In the genomic region with DNA sequence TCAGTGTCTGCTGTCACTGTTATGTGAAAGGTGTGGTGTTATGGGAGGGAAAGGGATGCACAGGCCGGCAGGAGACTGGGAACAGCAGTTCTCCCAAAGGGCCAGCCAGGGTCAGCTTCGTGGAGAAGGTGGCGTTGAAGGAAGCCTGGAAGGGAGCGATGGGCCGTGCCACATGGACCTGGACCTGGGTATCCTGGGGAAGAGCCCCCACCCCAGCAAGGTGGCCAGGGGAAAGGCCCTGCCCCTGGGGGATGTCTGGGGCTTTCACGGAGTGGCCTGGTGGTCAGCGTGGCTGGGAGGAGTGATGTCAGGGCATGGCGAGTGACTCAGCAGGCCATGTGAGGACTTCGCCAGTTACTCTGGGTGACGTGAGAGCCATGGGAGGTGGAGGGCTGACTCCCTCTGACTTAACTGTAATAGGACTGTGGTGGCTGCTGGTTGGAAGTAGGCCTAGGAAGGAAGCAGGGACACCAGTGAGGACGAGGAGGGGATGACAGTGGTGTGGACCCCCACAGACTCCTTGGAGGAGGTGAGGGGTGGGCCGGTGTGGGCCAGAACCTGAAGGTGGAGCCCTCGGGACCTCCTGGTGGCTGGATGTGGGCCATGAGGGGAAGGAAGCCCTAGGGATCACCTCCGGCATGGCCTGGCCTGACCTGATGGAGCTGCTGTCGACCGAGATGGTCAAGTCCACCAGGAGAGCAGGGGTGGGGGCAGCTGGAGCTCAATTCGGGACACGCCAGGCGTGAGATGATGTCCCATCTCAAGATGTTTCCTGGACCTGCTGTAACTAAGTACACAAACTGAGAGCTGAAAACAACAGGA, we compare ENCODE assay signal across 31 cellular contexts. TPM values are rescaled to one million over a fixed set of nuclear protein-coding genes. Genes with fewer than 3 reads are reported as not detected.
A peak's percentile ranks its signal among the peaks of the same experiment; 100 is the strongest.
DNase-seq lines count a peak whose midpoint lies in the region; ATAC-seq, FAIRE-seq and TF ChIP-seq lines count a peak whose summit lies in the region.
"Had no signal": no experiment of that assay in that cellular context is flagged by ENCODE, and none has a peak within 500 bp of the region (broad histone marks: within the 10 kb centered on the region; RNA-seq: fewer than 3 reads in every experiment).

No MANE protein-coding gene starts in this region.

- no peak for TF ChIP-seq RAD21 in K562 (CRISPR knock-in tag; conservative IDR thresholded peaks at IDR 0.05 in 1 of 2, IDR thresholded peaks at IDR 0.05 in 1 of 2)

- TF ChIP-seq POLR2A in K562 (conservative IDR thresholded peaks at IDR 0.05): no peak

- BruUV-seq in K562 (replicated peaks; lab: Mats Ljungman, UMichigan): no TSS peak

- H3K4me3 Mint-ChIP-seq in activated naive CD8-positive, alpha-beta T cell treated with anti-CD3 and anti-CD28 coated beads for 36 hours: no peak overlapping the region
- H3K4me3 Mint-ChIP-seq in activated naive CD8-positive, alpha-beta T cell treated with anti-CD3 and anti-CD28 coated beads, Interleukin-2, amount 50 U/mL, for 24 hours: no peak overlapping the region
- no peak overlapping the region for H3K4me3 Mint-ChIP-seq in immature natural killer cell
- H3K4me3 Mint-ChIP-seq: activated CD4-positive, alpha-beta memory T cell treated with anti-CD3 and anti-CD28 coated beads, Interleukin-2, amount 10 ng/mL, durations not matched to agents 7 days and 5 days; CD14-positive monocyte; memory B cell; T-helper 1 cell treated with Interleukin-12 subunit alpha and Interleukin-12 subunit beta and Interleukin-4 antibody, amounts not matched to agents 30 μg/mL and 1 μg/mL, for 36 hours had no signal

- no peak for DNase-seq in activated naive CD8-positive, alpha-beta T cell treated with anti-CD3 and anti-CD28 coated beads for 36 hours
- no peak for DNase-seq in activated naive CD8-positive, alpha-beta T cell treated with anti-CD3 and anti-CD28 coated beads, Interleukin-2, amount 50 U/mL, for 24 hours
- DNase-seq in K562 (ENCODE audit: extremely low read depth in 1 of 4, low spot score in 3 of 4) (peak in 1 of 4 experiments; percentile 18), lower lobe of right lung (no peak), upper lobe of right lung (no peak), immature natural killer cell (no peak), DMS114 treated with DMSO at 0.1 percent for 48 hours (lab: John Stamatoyannopoulos, UW; ENCODE audit: unreplicated experiment) (no peak)
- DNase-seq: activated CD4-positive, alpha-beta memory T cell treated with anti-CD3 and anti-CD28 coated beads, Interleukin-2, amount 10 ng/mL, durations not matched to agents 7 days and 5 days; activated CD4-positive, CD25-positive, alpha-beta regulatory T cell treated with anti-CD3 and anti-CD28 coated beads, Interleukin-2, amount 50 U/mL, for 72 hours; activated CD8-positive, alpha-beta memory T cell treated with anti-CD3 and anti-CD28 coated beads, Interleukin-2, amount 50 U/mL, for 4 hours; activated naive CD4-positive, alpha-beta T cell; body of pancreas; DMS79; dorsolateral prefrontal cortex; gastrocnemius medialis; GDM1; left colon; NCI-H1092; NCI-H1694 treated with DMSO at 0.1 percent for 48 hours; NCI-H2171; right lobe of liver; thyroid gland had no signal

- no peak overlapping the region for H3K4me3 ChIP-seq in K562
- H3K4me3 ChIP-seq in lower lobe of right lung: no peak overlapping the region
- no peak overlapping the region for H3K4me3 ChIP-seq in upper lobe of right lung
- H3K4me3 ChIP-seq: body of pancreas, dorsolateral prefrontal cortex, gastrocnemius medialis, hepatocyte, right lobe of liver, SK-N-MC, thyroid gland had no signal

- TF ChIP-seq CTCF in K562 (IDR thresholded peaks at IDR 0.05 in 2 of 3, conservative IDR thresholded peaks at IDR 0.05 in 1 of 3; ENCODE audit: insufficient read depth in 2 of 3, low read depth in 1 of 3, low read length in 3 of 3): no peak
- TF ChIP-seq CTCF in lower lobe of right lung (IDR thresholded peaks at IDR 0.05): no peak
- TF ChIP-seq CTCF in upper lobe of right lung (IDR thresholded peaks at IDR 0.05): no peak

- peak overlapping the region; percentile 38 for H3K27ac Mint-ChIP-seq in activated naive CD8-positive, alpha-beta T cell treated with anti-CD3 and anti-CD28 coated beads for 36 hours
- no peak overlapping the region for H3K27ac Mint-ChIP-seq in activated naive CD8-positive, alpha-beta T cell treated with anti-CD3 and anti-CD28 coated beads, Interleukin-2, amount 50 U/mL, for 24 hours
- H3K27ac Mint-ChIP-seq in immature natural killer cell: no peak overlapping the region
- H3K27ac Mint-ChIP-seq: activated CD4-positive, alpha-beta memory T cell treated with anti-CD3 and anti-CD28 coated beads, Interleukin-2, amount 10 ng/mL, durations not matched to agents 7 days and 5 days; memory B cell; progenitor cell of endocrine pancreas; T-helper 1 cell treated with Interleukin-12 subunit alpha and Interleukin-12 subunit beta and Interleukin-4 antibody, amounts not matched to agents 30 μg/mL and 1 μg/mL, for 36 hours had no signal

- in situ Hi-C loops in K562 (cut with MboI): no loop called here

- WGBS in K562 (ENCODE audit: insufficient coverage, low coverage, missing lambda C conversion rate): under 1% methylated on average over 17 of the region's 19 CpGs

- H2AFZ ChIP-seq in K562 (ENCODE audit: low read depth, low read length): no peak overlapping the region
- H2AFZ ChIP-seq: hepatocyte had no signal

- H3K9me3 ChIP-seq in K562 (replicated peaks; ENCODE audit: control insufficient read depth, insufficient read depth, low read depth, low read length) (no peaks in the 10 kb centered on the region), lower lobe of right lung (no peaks in the 10 kb centered on the region), upper lobe of right lung (no peaks in the 10 kb centered on the region)
- H3K9me3 ChIP-seq: body of pancreas, gastrocnemius medialis, right lobe of liver, thyroid gland had no signal

- no peaks in the 10 kb centered on the region for H3K36me3 Mint-ChIP-seq in activated naive CD8-positive, alpha-beta T cell treated with anti-CD3 and anti-CD28 coated beads for 36 hours
- no peaks in the 10 kb centered on the region for H3K36me3 Mint-ChIP-seq in activated naive CD8-positive, alpha-beta T cell treated with anti-CD3 and anti-CD28 coated beads, Interleukin-2, amount 50 U/mL, for 24 hours (ENCODE audit: low read depth)
- no peaks in the 10 kb centered on the region for H3K36me3 Mint-ChIP-seq in immature natural killer cell
- H3K36me3 Mint-ChIP-seq: CD14-positive monocyte had no signal

- H3K27me3 Mint-ChIP-seq in activated naive CD8-positive, alpha-beta T cell treated with anti-CD3 and anti-CD28 coated beads for 36 hours: peaks cover 11% of the 10 kb centered on the region
- H3K27me3 Mint-ChIP-seq in activated naive CD8-positive, alpha-beta T cell treated with anti-CD3 and anti-CD28 coated beads, Interleukin-2, amount 50 U/mL, for 24 hours: no peaks in the 10 kb centered on the region
- peaks cover 2 to 7% (median 6%) of the 10 kb centered on the region in 3 donors for H3K27me3 Mint-ChIP-seq in immature natural killer cell (ENCODE audit: low read depth in 3 of 3)
- H3K27me3 Mint-ChIP-seq: activated CD4-positive, alpha-beta memory T cell treated with anti-CD3 and anti-CD28 coated beads, Interleukin-2, amount 10 ng/mL, durations not matched to agents 7 days and 5 days; memory B cell; progenitor cell of endocrine pancreas had no signal

- H3K27me3 ChIP-seq in K562 (ENCODE audit: control insufficient read depth in 2 of 2, insufficient read depth in 2 of 2, low read length in 2 of 2): peaks cover 3 to 10% of the 10 kb centered on the region in 2 experiments; a peak in 4 of 5 replicates
- H3K27me3 ChIP-seq in lower lobe of right lung (ENCODE audit: low read depth): no peaks in the 10 kb centered on the region
- no peaks in the 10 kb centered on the region for H3K27me3 ChIP-seq in upper lobe of right lung
- H3K27me3 ChIP-seq: body of pancreas, dorsolateral prefrontal cortex, gastrocnemius medialis, hepatocyte, right lobe of liver, thyroid gland had no signal

- POLR2A ChIA-PET in K562 (lab: Yijun Ruan, JAX): no interaction called here

- no peaks in the 10 kb centered on the region for H3K79me2 ChIP-seq in K562 (ENCODE audit: control insufficient read depth, insufficient read depth, low read length)
- H3K79me2 ChIP-seq: hepatocyte had no signal

- H3K4me2 ChIP-seq in K562 (ENCODE audit: insufficient read depth, low read length): no peak overlapping the region
- H3K4me2 ChIP-seq: hepatocyte had no signal

- H3K27ac ChIP-seq in K562 (ENCODE audit: extremely low read depth, low read depth, low read length) (no peak overlapping the region), lower lobe of right lung (no peak overlapping the region), upper lobe of right lung (no peak overlapping the region)
- H3K27ac ChIP-seq: 22Rv1, body of pancreas, dorsolateral prefrontal cortex, hepatocyte, right lobe of liver, SK-N-MC, thyroid gland had no signal

- no peaks in the 10 kb centered on the region for H4K20me1 ChIP-seq in K562 (replicated peaks; ENCODE audit: control insufficient read depth, insufficient read depth, low read length)

- FAIRE-seq in K562 (lab: Jason Lieb, UNC): no peak
- FAIRE-seq: TTC549 had no signal

- intact Hi-C loops in K562 (cut with micrococcal nuclease) (no loop called here), lower lobe of right lung (cut with DNase I) (no loop called here), upper lobe of right lung (cut with DNase I) (no loop called here)

- TF ChIP-seq EP300 in K562 (IDR thresholded peaks at IDR 0.05; ENCODE audit: low read length): no peak

- H3K4me1 Mint-ChIP-seq in activated naive CD8-positive, alpha-beta T cell treated with anti-CD3 and anti-CD28 coated beads for 36 hours: peaks cover under 1% of the 10 kb centered on the region
- H3K4me1 Mint-ChIP-seq in activated naive CD8-positive, alpha-beta T cell treated with anti-CD3 and anti-CD28 coated beads, Interleukin-2, amount 50 U/mL, for 24 hours: no peaks in the 10 kb centered on the region
- H3K4me1 Mint-ChIP-seq in immature natural killer cell: no peaks in the 10 kb centered on the region
- H3K4me1 Mint-ChIP-seq: CD14-positive monocyte had no signal

- H3K9me3 Mint-ChIP-seq in activated naive CD8-positive, alpha-beta T cell treated with anti-CD3 and anti-CD28 coated beads for 36 hours: no peaks in the 10 kb centered on the region
- H3K9me3 Mint-ChIP-seq in activated naive CD8-positive, alpha-beta T cell treated with anti-CD3 and anti-CD28 coated beads, Interleukin-2, amount 50 U/mL, for 24 hours: no peaks in the 10 kb centered on the region
- H3K9me3 Mint-ChIP-seq in immature natural killer cell: no peaks in the 10 kb centered on the region
- H3K9me3 Mint-ChIP-seq: activated CD4-positive, alpha-beta memory T cell treated with anti-CD3 and anti-CD28 coated beads, Interleukin-2, amount 10 ng/mL, durations not matched to agents 7 days and 5 days; memory B cell; T-helper 1 cell treated with Interleukin-12 subunit alpha and Interleukin-12 subunit beta and Interleukin-4 antibody, amounts not matched to agents 30 μg/mL and 1 μg/mL, for 36 hours had no signal

- CTCF ChIA-PET in K562 (lab: Yijun Ruan, JAX; ENCODE audit: low intra/inter-chr PET ratio): no interaction called here

- peak overlapping the region in 1 of 2 experiments; percentile 13; a peak in 1 of 4 replicates for H3K9ac ChIP-seq in K562 (ENCODE audit: insufficient read depth in 1 of 2, low read depth in 2 of 2, low read length in 2 of 2)

- H3K36me3 ChIP-seq in K562 (ENCODE audit: control insufficient read depth, insufficient read depth, low read length) (no peaks in the 10 kb centered on the region), lower lobe of right lung (no peaks in the 10 kb centered on the region), upper lobe of right lung (no peaks in the 10 kb centered on the region)
- H3K36me3 ChIP-seq: gastrocnemius medialis, right lobe of liver, thyroid gland had no signal

- no peak for ATAC-seq in activated naive CD8-positive, alpha-beta T cell treated with anti-CD3 and anti-CD28 coated beads, Interleukin-2, amount 50 U/mL, for 24 hours
- ATAC-seq in K562 (peak; percentile 73), lower lobe of right lung (peak; percentile 15 to 28), upper lobe of right lung (peak; percentile 23), GM19395 (IDR thresholded peaks at IDR 0.05; ENCODE audit: unreplicated experiment) (no peak)
- ATAC-seq: body of pancreas, gastrocnemius medialis, left colon had no signal

- H3K4me1 ChIP-seq in K562 (replicated peaks in 1 of 2; ENCODE audit: control insufficient read depth in 2 of 2, insufficient read depth in 2 of 2, low read length in 2 of 2) (peaks cover 0 to 7% of the 10 kb centered on the region in 2 experiments; a peak in 2 of 5 replicates), lower lobe of right lung (no peaks in the 10 kb centered on the region), upper lobe of right lung (no peaks in the 10 kb centered on the region)
- H3K4me1 ChIP-seq: gastrocnemius medialis, right lobe of liver had no signal

- H3K9me1 ChIP-seq in K562 (ENCODE audit: control insufficient read depth, insufficient read depth, low read length): no peaks in the 10 kb centered on the region

RNA-seq across cellular contexts. Expression of a gene that starts 54.5 kb away (rescaled TPM):
- 1 to 10 TPM; 1.8 to 2.0 TPM for total RNA-seq in activated naive CD8-positive, alpha-beta T cell treated with anti-CD3 and anti-CD28 coated beads for 36 hours
- not detected in 2 replicates for total RNA-seq in K562 (2011; cell fraction: chromatin; rRNA removed; ENCODE audit: low replicate concordance)
- not detected in 2 replicates for total RNA-seq in K562 (2011; cell fraction: nucleolus; rRNA removed)
- total RNA-seq in K562 (2011; cell fraction: nucleoplasm; rRNA removed): not detected in 2 replicates
- total RNA-seq in K562 (2014; rRNA removed): 0.05 TPM in 1 of 2 replicates, not detected in the other
- total RNA-seq in K562 (2014; rRNA removed; fragmentation: Illumina TruSeq; extraction: Trizol): 0.15 TPM in 1 of 2 replicates, not detected in the other
- total RNA-seq in K562 (2015; rRNA removed; fragmentation: Illumina TruSeq; extraction: Trizol): 0.18 TPM in 1 of 2 replicates, not detected in the other
- total RNA-seq in K562 (2021): 0.07 and 0.24 TPM in 2 replicates
- polyA plus RNA-seq in K562 (2011; rRNA removed): 0.15 TPM in 1 of 2 replicates, not detected in the other
- not detected in 2 replicates for polyA plus RNA-seq in K562 (2011; cell fraction: cytosol; rRNA removed)
- polyA plus RNA-seq in K562 (2011; cell fraction: nucleus; rRNA removed): not detected in 2 replicates
- 0.09 and 0.83 TPM in 2 replicates for polyA plus RNA-seq in K562 (2012)
- not detected in 2 replicates for polyA plus RNA-seq in K562 (2014; fragmentation: Illumina TruSeq; extraction: Trizol)
- polyA plus RNA-seq in K562 (2014; fragmentation: Nextera tagmentation; extraction: Ambion mirVana): under 1 TPM in 1 of 2 experiments, not detected in 1; 0.08 TPM
- 0.16 TPM in 1 of 2 replicates, not detected in the other for polyA plus RNA-seq in K562 (2014; rRNA removed)
- not detected in 2 replicates for polyA minus RNA-seq in K562 (2011; rRNA and poly(A)+ RNA removed)
- polyA minus RNA-seq in K562 (2011; cell fraction: cytosol; rRNA and poly(A)+ RNA removed): not detected in 2 replicates
- not detected in 2 replicates for polyA minus RNA-seq in K562 (2011; cell fraction: nucleus; rRNA and poly(A)+ RNA removed)
- total RNA-seq in lower lobe of right lung: 20.8 TPM
- total RNA-seq in upper lobe of right lung: 20.9 TPM
- polyA plus RNA-seq in immature natural killer cell: 1 to 10 TPM in 1 of 3 donors, under 1 TPM in 1, not detected in 1; 0.82 to 2.1 TPM

Comparison
In these comparisons a context has a peak if more than half of its experiments do, and no peak if none do; other contexts are left out.
1. ATAC-seq: peak in K562 (single experiment), lower lobe of right lung (2 of 2) and upper lobe of right lung (single experiment); none in activated naive CD8-positive, alpha-beta T cell treated with anti-CD3 and anti-CD28 coated beads, Interleukin-2, amount 50 U/mL, for 24 hours (single experiment) and GM19395 (single experiment).